15 cellular contexts compared by ENCODE assay signal in genomic region chr2:170009209-170009608, GRCh38.
DNase-seq lines count a peak whose midpoint lies in the region; ATAC-seq, FAIRE-seq and TF ChIP-seq lines count a peak whose summit lies in the region.
"Had no signal": no experiment of that assay in that cellular context is flagged by ENCODE, and none has a peak within 500 bp of the region (broad histone marks: within the 10 kb centered on the region; RNA-seq: fewer than 3 reads in every experiment).

No MANE protein-coding gene starts in this region.

- H3K4me3 Mint-ChIP-seq in memory B cell = no peak overlapping the region
- H3K4me3 Mint-ChIP-seq in stimulated activated effector memory CD8-positive, alpha-beta T cell treated with anti-CD3 and anti-CD28 coated beads, Interleukin-12 subunit alpha, Interleukin-12 subunit beta, amount 100 ng/mL, for 72 hours = no peak overlapping the region
- H3K4me3 Mint-ChIP-seq: CD4-positive, CD25-positive, alpha-beta regulatory T cell had no signal

- no peaks in the 10 kb centered on the region for H3K9me3 ChIP-seq in Karpas-422 (ENCODE audit: low read length)
- H3K9me3 ChIP-seq in lower lobe of right lung = no peaks in the 10 kb centered on the region
- H3K9me3 ChIP-seq: BE2C, HAP-1 had no signal

- H3K4me3 ChIP-seq in Karpas-422 (ENCODE audit: low read length) (no peak overlapping the region), lower lobe of right lung (no peak overlapping the region), dorsolateral prefrontal cortex (no peak overlapping the region)
- H3K4me3 ChIP-seq: HAP-1 had no signal

- H3K9me3 Mint-ChIP-seq in memory B cell = no peaks in the 10 kb centered on the region
- no peaks in the 10 kb centered on the region for H3K9me3 Mint-ChIP-seq in stimulated activated effector memory CD8-positive, alpha-beta T cell treated with anti-CD3 and anti-CD28 coated beads, Interleukin-12 subunit alpha, Interleukin-12 subunit beta, amount 100 ng/mL, for 72 hours
- H3K9me3 Mint-ChIP-seq: CD4-positive, CD25-positive, alpha-beta regulatory T cell had no signal

- no peaks in the 10 kb centered on the region for H3K27me3 ChIP-seq in Karpas-422 (ENCODE audit: low read length)
- H3K27me3 ChIP-seq in lower lobe of right lung (ENCODE audit: low read depth) = no peaks in the 10 kb centered on the region
- no peaks in the 10 kb centered on the region for H3K27me3 ChIP-seq in dorsolateral prefrontal cortex
- H3K27me3 ChIP-seq: BE2C had no signal

- no peak for ATAC-seq in memory B cell (ENCODE audit: low read depth)
- ATAC-seq in lower lobe of right lung = no peak
- no peak for ATAC-seq in left lobe of liver
- no peak for ATAC-seq in stimulated activated effector memory CD8-positive, alpha-beta T cell treated with anti-CD3 and anti-CD28 coated beads, Interleukin-12 subunit alpha, Interleukin-12 subunit beta, amount 100 ng/mL, for 72 hours

- no peaks in the 10 kb centered on the region for H3K4me1 Mint-ChIP-seq in memory B cell
- H3K4me1 Mint-ChIP-seq in stimulated activated effector memory CD8-positive, alpha-beta T cell treated with anti-CD3 and anti-CD28 coated beads, Interleukin-12 subunit alpha, Interleukin-12 subunit beta, amount 100 ng/mL, for 72 hours = no peaks in the 10 kb centered on the region

- DNase-seq in GM19239 (ENCODE audit: insufficient read length, low spot score) (no peak), Karpas-422 (no peak), memory B cell (ENCODE audit: low spot score in 2 of 2) (no peak), lower lobe of right lung (no peak), left lobe of liver (ENCODE audit: low spot score) (no peak), dorsolateral prefrontal cortex (no peak)
- no peak for DNase-seq in stimulated activated effector memory CD8-positive, alpha-beta T cell treated with anti-CD3 and anti-CD28 coated beads, Interleukin-12 subunit alpha, Interleukin-12 subunit beta, amount 100 ng/mL, for 72 hours (ENCODE audit: low spot score in 2 of 2)
- DNase-seq: ACHN; BE2C; C1 segment of cervical spinal cord; CD4-positive, CD25-positive, alpha-beta regulatory T cell; DMS79 treated with DMSO at 0.1 percent for 48 hours; GF-D8 had no signal

- peaks cover 14% of the 10 kb centered on the region for H3K4me1 ChIP-seq in Karpas-422 (ENCODE audit: low read length)
- no peaks in the 10 kb centered on the region for H3K4me1 ChIP-seq in lower lobe of right lung
- H3K4me1 ChIP-seq: BE2C had no signal

- TF ChIP-seq CTCF in lower lobe of right lung (IDR thresholded peaks at IDR 0.05) = no peak
- no peak for TF ChIP-seq CTCF in dorsolateral prefrontal cortex (IDR thresholded peaks at IDR 0.05 in 54 of 56, conservative IDR thresholded peaks at IDR 0.05 in 2 of 56; ENCODE audit: low read depth in 1 of 56, partially characterized antibody in 56 of 56)

- H3K9me2 ChIP-seq in Karpas-422 (replicated peaks; ENCODE audit: insufficient read depth, low read length) = no peaks in the 10 kb centered on the region

- no peaks in the 10 kb centered on the region for H3K27me3 Mint-ChIP-seq in memory B cell
- H3K27me3 Mint-ChIP-seq: CD4-positive, CD25-positive, alpha-beta regulatory T cell had no signal

- H3K4me2 ChIP-seq in Karpas-422 (ENCODE audit: low read depth, low read length, poor library complexity, severe bottlenecking) = peak overlapping the region; percentile 30

- H3K79me2 ChIP-seq in Karpas-422 (ENCODE audit: low read length) = no peaks in the 10 kb centered on the region

- intact Hi-C loops in lower lobe of right lung (cut with DNase I) = no loop called here
- intact Hi-C loops in dorsolateral prefrontal cortex (cut with DNase I) = no loop called here

- H3K36me3 ChIP-seq in Karpas-422 (ENCODE audit: insufficient read depth, low read length) = no peaks in the 10 kb centered on the region
- H3K36me3 ChIP-seq in lower lobe of right lung = peaks cover 26% of the 10 kb centered on the region
- H3K36me3 ChIP-seq: BE2C, HAP-1 had no signal

- peak overlapping the region; percentile 5 for H3K27ac Mint-ChIP-seq in memory B cell
- no peak overlapping the region for H3K27ac Mint-ChIP-seq in stimulated activated effector memory CD8-positive, alpha-beta T cell treated with anti-CD3 and anti-CD28 coated beads, Interleukin-12 subunit alpha, Interleukin-12 subunit beta, amount 100 ng/mL, for 72 hours
- H3K27ac Mint-ChIP-seq: CD4-positive, CD25-positive, alpha-beta regulatory T cell had no signal

- peak; percentile 68 for FAIRE-seq in GM19239 (lab: Jason Lieb, UNC)
- FAIRE-seq: H1 had no signal

- peaks cover 36% of the 10 kb centered on the region for H3K36me3 Mint-ChIP-seq in memory B cell
- H3K36me3 Mint-ChIP-seq in stimulated activated effector memory CD8-positive, alpha-beta T cell treated with anti-CD3 and anti-CD28 coated beads, Interleukin-12 subunit alpha, Interleukin-12 subunit beta, amount 100 ng/mL, for 72 hours = peaks cover 48% of the 10 kb centered on the region

- no peak overlapping the region for H2AFZ ChIP-seq in Karpas-422 (ENCODE audit: low read length)

- H4K20me1 ChIP-seq in Karpas-422 (ENCODE audit: insufficient read depth, low read depth, low read length) = no peaks in the 10 kb centered on the region

- peak overlapping the region; percentile 41 for H3K27ac ChIP-seq in Karpas-422 (ENCODE audit: low read length)
- H3K27ac ChIP-seq in lower lobe of right lung = no peak overlapping the region
- H3K27ac ChIP-seq in dorsolateral prefrontal cortex = no peak overlapping the region

- H3K9ac ChIP-seq in Karpas-422 (ENCODE audit: low read length) = no peak overlapping the region
